Comparison of ENCODE assay signal across 8 cellular contexts in the genomic region with DNA sequence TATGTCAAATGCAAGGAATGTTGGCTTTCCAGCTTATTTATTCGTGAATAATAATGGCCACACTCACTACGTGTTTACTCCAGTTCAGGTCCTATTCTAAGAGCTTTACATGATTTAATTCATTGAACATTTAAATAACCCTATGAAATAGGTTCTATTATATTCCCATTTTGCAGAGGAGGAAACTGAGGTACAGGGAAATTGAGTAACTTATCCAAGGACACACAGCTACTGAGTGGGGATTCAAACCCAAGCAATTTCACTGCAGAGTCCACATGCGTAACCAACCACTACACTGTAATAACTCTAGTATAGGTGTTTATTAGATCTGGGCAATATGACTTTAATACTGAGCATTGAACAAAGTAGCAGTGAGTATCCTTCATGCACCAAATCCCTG. TPM values are rescaled to one million over a fixed set of nuclear protein-coding genes. Genes with fewer than 3 reads are reported as not detected.
"Had no signal": no experiment of that assay in that cellular context is flagged by ENCODE, and none has a peak within 500 bp of the region (broad histone marks: within the 10 kb centered on the region; RNA-seq: fewer than 3 reads in every experiment).

No MANE protein-coding gene starts in this region.

- H3K4me2 ChIP-seq: KMS-11 had no signal

- H3K27ac ChIP-seq: HL-60, KMS-11 had no signal

- H3K9ac ChIP-seq: KMS-11 had no signal

- DNase-seq: IMR-90, KBM-7, KG1 had no signal

RNA-seq across cellular contexts. Expression of gene SLC13A3, which starts 12.3 kb away (rescaled TPM):
- total RNA-seq: HT-29, HT1080 had no signal
- polyA plus RNA-seq: IgD-negative memory B cell had no signal

RNA-seq across cellular contexts. Expression of gene SLC2A10, which starts 45.9 kb away (rescaled TPM):
- polyA plus RNA-seq: IgD-negative memory B cell had no signal
